In the genomic region with DNA sequence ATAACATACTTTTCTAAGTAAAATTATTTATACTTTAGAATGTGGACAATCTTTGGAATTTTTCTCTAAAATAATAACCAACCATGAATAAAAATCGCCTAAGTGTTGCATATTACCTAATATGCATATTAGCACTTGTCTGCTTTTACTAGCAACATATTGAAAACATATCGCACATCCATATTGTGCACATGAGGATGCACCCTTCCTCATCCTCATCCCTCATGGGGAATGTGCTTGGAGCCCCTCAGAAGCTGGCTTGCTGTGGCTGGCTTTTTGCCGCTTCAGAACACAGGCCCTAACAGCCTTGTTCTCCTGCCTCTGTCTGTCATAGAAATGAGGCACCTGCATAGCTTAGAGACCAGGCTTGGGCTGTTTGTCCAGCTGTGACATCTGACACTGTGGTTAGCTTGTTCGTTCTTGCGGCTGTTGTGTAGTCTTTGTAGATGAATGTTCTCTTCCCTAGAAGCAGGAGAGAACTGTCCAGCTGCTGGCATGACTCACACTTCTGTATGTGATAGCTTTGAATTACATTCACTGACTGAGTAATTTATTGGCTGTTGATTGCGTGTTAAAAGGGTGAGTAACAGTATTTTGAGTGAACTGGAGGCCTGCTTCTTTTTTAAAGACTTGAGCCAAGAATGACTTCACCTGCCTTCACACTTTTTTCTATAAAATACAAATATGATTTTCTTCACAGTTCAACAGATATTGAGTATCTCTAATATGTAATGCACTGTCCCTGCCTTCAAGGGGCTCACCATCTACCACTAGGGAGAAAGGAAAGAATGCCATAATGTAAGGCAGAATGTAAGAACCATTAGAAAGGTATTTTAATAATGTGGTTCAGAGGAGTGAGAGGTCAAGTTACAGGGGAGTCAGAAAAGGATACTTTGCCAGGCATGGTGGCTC, we compare ENCODE assay signal across 8 cellular contexts.
DNase-seq lines count a peak whose midpoint lies in the region; ATAC-seq and TF ChIP-seq lines count a peak whose summit lies in the region.

No MANE protein-coding gene starts in this region.

- CTCF ChIA-PET in Calu3 (lab: Charles Lee), result interaction anchor here (0.7 to 1.0 kb wide), 4 partner anchors 15 to 227 kb away, joined by 3 to 8 read pairs (median 5); no protein-coding TSS in a partner anchor
- CTCF ChIA-PET in mammary epithelial cell (lab: Charles Lee; ENCODE audit: low non-redundant PET), result no interaction called here
- CTCF ChIA-PET in CD4-positive, alpha-beta memory T cell (lab: Charles Lee; ENCODE audit: partially characterized antibody), result interaction anchor here (0.9 to 1.2 kb wide), 2 partner anchors 12 to 239 kb away, joined by 3 to 4 read pairs; no protein-coding TSS in a partner anchor

- no peak overlapping the region for H4K5ac ChIP-seq in mesendoderm (ENCODE audit: low read length)

- H3K56ac ChIP-seq in mesendoderm (ENCODE audit: low read length), result no peak overlapping the region

- no peak overlapping the region for H2BK120ac ChIP-seq in mesendoderm (ENCODE audit: low read depth, low read length)

- BruUV-seq in Calu3 (replicated peaks; lab: Mats Ljungman, UMichigan) (no TSS peak), mammary epithelial cell (replicated peaks; lab: Mats Ljungman, UMichigan) (no TSS peak)

- no peak overlapping the region for H2AK5ac ChIP-seq in mesendoderm (ENCODE audit: low read length)

- H3K4me1 Mint-ChIP-seq in Calu3 (ENCODE audit: low read depth, unreplicated experiment), result peaks cover 27% of the 10 kb centered on the region
- peaks cover 9 to 16% (median 12%) of the 10 kb centered on the region in 4 donors for H3K4me1 Mint-ChIP-seq in CD4-positive, alpha-beta memory T cell

- no peaks in the 10 kb centered on the region for H4K20me1 ChIP-seq in mammary epithelial cell (ENCODE audit: insufficient read depth, low read length)

- no peaks in the 10 kb centered on the region for H3K9me3 Mint-ChIP-seq in Calu3 (ENCODE audit: low read depth, unreplicated experiment)
- H3K9me3 Mint-ChIP-seq in CD4-positive, alpha-beta memory T cell, result no peaks in the 10 kb centered on the region

- H3K36me3 ChIP-seq in mammary epithelial cell (ENCODE audit: insufficient read depth, low read length), result no peaks in the 10 kb centered on the region
- H3K36me3 ChIP-seq in mesendoderm (ENCODE audit: control insufficient read depth, insufficient read depth, low read length), result no peaks in the 10 kb centered on the region
- no peaks in the 10 kb centered on the region for H3K36me3 ChIP-seq in CD4-positive, alpha-beta memory T cell (ENCODE audit: insufficient read depth, low read length)

- POLR2A ChIA-PET in CD4-positive, alpha-beta memory T cell (lab: Charles Lee; ENCODE audit: partially characterized antibody), result no interaction called here

- H3K79me2 ChIP-seq in mammary epithelial cell (ENCODE audit: insufficient read depth, low read length) (no peaks in the 10 kb centered on the region), mesendoderm (ENCODE audit: control insufficient read depth, insufficient read depth, low read length) (peaks cover 13% of the 10 kb centered on the region)

- no peaks in the 10 kb centered on the region for H3K9me3 ChIP-seq in mammary epithelial cell (replicated peaks; ENCODE audit: insufficient read depth, low read length)
- H3K9me3 ChIP-seq in CD4-positive, alpha-beta memory T cell (ENCODE audit: control insufficient read depth in 1 of 2, low read length in 2 of 2), result no peaks in the 10 kb centered on the region

- H3K4me2 ChIP-seq in mammary epithelial cell (ENCODE audit: insufficient read depth, low read depth, low read length) (no peak overlapping the region), mesendoderm (ENCODE audit: low read length) (no peak overlapping the region)

- no peak overlapping the region for H3K4me3 Mint-ChIP-seq in Calu3 (ENCODE audit: low read depth, unreplicated experiment)
- no peak overlapping the region for H3K4me3 Mint-ChIP-seq in CD4-positive, alpha-beta memory T cell

- H3K4me1 ChIP-seq in mammary epithelial cell (ENCODE audit: insufficient read depth, low read length), result peaks cover 13% of the 10 kb centered on the region
- no peaks in the 10 kb centered on the region for H3K4me1 ChIP-seq in mesendoderm (ENCODE audit: control insufficient read depth, low read depth, low read length)
- H3K4me1 ChIP-seq in CD4-positive, alpha-beta memory T cell (ENCODE audit: insufficient read depth, low read length), result no peaks in the 10 kb centered on the region

- peak; percentile 73 for ATAC-seq in GM19372 (IDR thresholded peaks at IDR 0.05; ENCODE audit: low read depth, unreplicated experiment)
- peak; percentile 83 for ATAC-seq in HG03175 (IDR thresholded peaks at IDR 0.05; ENCODE audit: unreplicated experiment)

- dilution Hi-C loops in mammary epithelial cell (cut with HindIII; ENCODE audit: low sequenced_read_pairs), result loop anchor here (25.0 kb wide), 1 partner anchor 240 kb away; no protein-coding TSS in a partner anchor

- peak; percentile 76 for DNase-seq in Calu3
- peak; percentile 82 for DNase-seq in NCI-H510A (lab: John Stamatoyannopoulos, UW)
- DNase-seq in mammary epithelial cell, result peak; percentile 99
- peak; percentile 55 for DNase-seq in mesendoderm
- no peak for DNase-seq in cerebellar nuclear complex (lab: John Stamatoyannopoulos, UW)
- DNase-seq in CD4-positive, alpha-beta memory T cell, result no peak

- H3K27ac Mint-ChIP-seq in Calu3 (ENCODE audit: unreplicated experiment), result peak overlapping the region; percentile 40
- no peak overlapping the region for H3K27ac Mint-ChIP-seq in CD4-positive, alpha-beta memory T cell

- no peak overlapping the region for H3K18ac ChIP-seq in mesendoderm (ENCODE audit: low read length)

- peaks cover 6% of the 10 kb centered on the region for H3K79me1 ChIP-seq in mesendoderm (ENCODE audit: low read length)

- TF ChIP-seq CTCF in Calu3 (IDR thresholded peaks at IDR 0.05; ENCODE audit: unreplicated experiment) (no peak), mammary epithelial cell (conservative IDR thresholded peaks at IDR 0.05 in 1 of 2, IDR thresholded peaks at IDR 0.05 in 1 of 2; ENCODE audit: extremely low read depth in 1 of 2, insufficient read depth in 1 of 2, low read depth in 1 of 2, low read length in 2 of 2) (no peak)

- H3K27ac ChIP-seq in mammary epithelial cell (ENCODE audit: insufficient read depth, low read depth, low read length) (no peak overlapping the region), mesendoderm (ENCODE audit: low read depth, low read length) (no peak overlapping the region)
- no peak overlapping the region for H3K27ac ChIP-seq in CD4-positive, alpha-beta memory T cell (ENCODE audit: low read depth, low read length)

- intact Hi-C loops in Calu3 (cut with micrococcal nuclease; ENCODE audit: unreplicated experiment) (loop anchor here (2.0 to 5.0 kb wide), 3 partner anchors 40 to 80 kb away; no protein-coding TSS in a partner anchor), mammary epithelial cell (cut with micrococcal nuclease) (loop anchor here (1.0 kb wide), 1 partner anchor 238 kb away; no protein-coding TSS in a partner anchor)
- intact Hi-C loops in CD4-positive, alpha-beta memory T cell (cut with micrococcal nuclease), result no loop called here

- H2BK5ac ChIP-seq in mesendoderm (ENCODE audit: low read length), result no peak overlapping the region

- in situ Hi-C loops in mammary epithelial cell (cut with MboI; ENCODE audit: low sequenced_read_pairs in 2 of 2), result loop anchor here (25.0 kb wide), 1 partner anchor 365 kb away; no protein-coding TSS in a partner anchor

- no peak overlapping the region for H4K8ac ChIP-seq in mesendoderm (ENCODE audit: low read depth, low read length)

- no peak overlapping the region for H3K9ac ChIP-seq in mammary epithelial cell (ENCODE audit: insufficient read depth, low read length)
- no peak overlapping the region for H3K9ac ChIP-seq in mesendoderm (ENCODE audit: low read length)

- no peak overlapping the region for H3K4ac ChIP-seq in mesendoderm (ENCODE audit: low read depth, low read length)

- WGBS in mammary epithelial cell (ENCODE audit: low coverage, missing lambda C conversion rate), result 47% methylated on average over 6 of the region's 6 CpGs
- no CpG with 5 or more reads among the region's 6 CpGs for WGBS in mesendoderm (ENCODE audit: extremely low coverage, insufficient coverage, low lambda C conversion rate)

- H3K4me3 ChIP-seq in mammary epithelial cell (replicated peaks in 1 of 3; ENCODE audit: insufficient read depth in 1 of 3, low read depth in 2 of 3, low read length in 3 of 3) (no peak overlapping the region), mesendoderm (ENCODE audit: low read length) (no peak overlapping the region)
- H3K4me3 ChIP-seq in CD4-positive, alpha-beta memory T cell (ENCODE audit: low read length in 2 of 2), result no peak overlapping the region

- no peak overlapping the region for H2AFZ ChIP-seq in mammary epithelial cell (ENCODE audit: low read depth, low read length)

- H3K36me3 Mint-ChIP-seq in Calu3 (ENCODE audit: insufficient read depth, unreplicated experiment), result peaks cover 12% of the 10 kb centered on the region
- H3K36me3 Mint-ChIP-seq in CD4-positive, alpha-beta memory T cell, result peaks cover 15 to 24% of the 10 kb centered on the region in 2 donors

- H3K27me3 Mint-ChIP-seq in Calu3 (ENCODE audit: unreplicated experiment), result no peaks in the 10 kb centered on the region
- no peaks in the 10 kb centered on the region for H3K27me3 Mint-ChIP-seq in CD4-positive, alpha-beta memory T cell

- H2BK15ac ChIP-seq in mesendoderm (replicated peaks; ENCODE audit: low read depth), result no peak overlapping the region

- no peak overlapping the region for H3K23ac ChIP-seq in mesendoderm (ENCODE audit: low read length)

- no peaks in the 10 kb centered on the region for H3K27me3 ChIP-seq in mammary epithelial cell (ENCODE audit: insufficient read depth, low read length)
- no peaks in the 10 kb centered on the region for H3K27me3 ChIP-seq in mesendoderm (ENCODE audit: insufficient read depth, low read length, poor library complexity)
- H3K27me3 ChIP-seq in CD4-positive, alpha-beta memory T cell (ENCODE audit: insufficient read depth, low read length), result no peaks in the 10 kb centered on the region

Comparison
In these comparisons a context has a peak if more than half of its experiments do, and no peak if none do; other contexts are left out.
1. DNase-seq: peak in Calu3 (single experiment), NCI-H510A (single experiment), mammary epithelial cell (single experiment) and mesendoderm (single experiment); none in cerebellar nuclear complex (0 of 2) and CD4-positive, alpha-beta memory T cell (0 of 5).